12 cellular contexts compared by ENCODE assay signal in the genomic region with DNA sequence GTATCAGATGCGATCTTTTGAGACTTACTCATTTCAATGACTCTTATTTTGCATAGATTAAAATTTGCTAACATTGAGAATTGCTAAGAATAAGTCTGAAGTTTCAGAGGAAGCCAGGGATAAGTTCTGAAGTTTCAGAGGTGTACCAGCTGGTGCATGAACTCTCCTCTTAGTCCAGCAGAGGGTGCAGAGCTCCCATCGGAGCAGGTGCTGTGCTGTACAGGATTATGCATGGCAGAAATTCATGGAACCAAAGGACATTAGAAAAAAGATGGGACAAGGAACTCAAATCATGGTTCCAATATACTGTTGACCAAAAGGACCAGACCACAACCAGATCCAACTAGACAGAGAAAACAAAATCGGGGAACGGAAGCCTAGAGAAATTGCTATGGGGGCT. TPM values are rescaled to one million over a fixed set of nuclear protein-coding genes. Genes with fewer than 3 reads are reported as not detected.
DNase-seq lines count a peak whose midpoint lies in the region; ATAC-seq, FAIRE-seq and TF ChIP-seq lines count a peak whose summit lies in the region.
"Had no signal": no experiment of that assay in that cellular context is flagged by ENCODE, and none has a peak within 500 bp of the region (broad histone marks: within the 10 kb centered on the region; RNA-seq: fewer than 3 reads in every experiment).

No MANE protein-coding gene starts in this region.

- TF ChIP-seq CTCF in Loucy (conservative IDR thresholded peaks at IDR 0.05; ENCODE audit: low read length) (peak; percentile 57), K562 (IDR thresholded peaks at IDR 0.05 in 2 of 3, conservative IDR thresholded peaks at IDR 0.05 in 1 of 3; ENCODE audit: insufficient read depth in 2 of 3, low read depth in 1 of 3, low read length in 3 of 3) (peak; percentile 9 to 38 (median 35); a peak in 3 of 6 replicates), retinal pigment epithelial cell (conservative IDR thresholded peaks at IDR 0.05; ENCODE audit: low read depth, low read length) (peak; percentile 70)

- H3K9me3 ChIP-seq in Loucy (ENCODE audit: insufficient read depth, low read depth, low read length) (no peaks in the 10 kb centered on the region), K562 (replicated peaks; ENCODE audit: control insufficient read depth, insufficient read depth, low read depth, low read length) (no peaks in the 10 kb centered on the region)

- H3K27me3 ChIP-seq in Loucy (ENCODE audit: insufficient read depth, low read length, poor library complexity, severe bottlenecking) (no peaks in the 10 kb centered on the region), K562 (ENCODE audit: control insufficient read depth in 2 of 2, insufficient read depth in 2 of 2, low read length in 2 of 2) (no peaks in the 10 kb centered on the region)

- H3K9ac ChIP-seq in Loucy (ENCODE audit: low read depth, low read length, poor library complexity, severe bottlenecking): no peak overlapping the region
- no peak overlapping the region for H3K9ac ChIP-seq in K562 (ENCODE audit: insufficient read depth in 1 of 2, low read depth in 2 of 2, low read length in 2 of 2)

- no peak overlapping the region for H3K27ac ChIP-seq in K562 (ENCODE audit: extremely low read depth, low read depth, low read length)

- no peak for TF ChIP-seq POLR2A in K562 (conservative IDR thresholded peaks at IDR 0.05)

- no peak for TF ChIP-seq EP300 in K562 (IDR thresholded peaks at IDR 0.05; ENCODE audit: low read length)

- no peaks in the 10 kb centered on the region for H3K9me1 ChIP-seq in K562 (ENCODE audit: control insufficient read depth, insufficient read depth, low read length)

- POLR2A ChIA-PET in K562 (lab: Yijun Ruan, JAX): no interaction called here

- H4K20me1 ChIP-seq in Loucy (ENCODE audit: insufficient read depth, low read length, poor library complexity, severe bottlenecking) (no peaks in the 10 kb centered on the region), K562 (replicated peaks; ENCODE audit: control insufficient read depth, insufficient read depth, low read length) (no peaks in the 10 kb centered on the region)

- peak in 1 of 4 experiments; percentile 7 for DNase-seq in K562 (ENCODE audit: extremely low read depth in 1 of 4, low spot score in 3 of 4)
- DNase-seq in retinal pigment epithelial cell (ENCODE audit: low read depth): no peak
- DNase-seq in Ammon's horn (ENCODE audit: low spot score): no peak
- no peak for DNase-seq in activated effector memory CD4-positive, alpha-beta T cell treated with Interleukin-2 at 50 U/mL for 16 hours
- DNase-seq: activated CD8-positive, alpha-beta memory T cell treated with anti-CD3 and anti-CD28 coated beads, Interleukin-2, amount 10 ng/mL, durations not matched to agents 7 days and 5 days; nucleus accumbens; substantia nigra had no signal

- no TSS peak for BruUV-seq in K562 (replicated peaks; lab: Mats Ljungman, UMichigan)

- H2AFZ ChIP-seq in Loucy (ENCODE audit: low read length) (no peak overlapping the region), K562 (ENCODE audit: low read depth, low read length) (no peak overlapping the region)

- in situ Hi-C loops in K562 (cut with MboI): no loop called here

- H3K9me2 ChIP-seq in Loucy (replicated peaks; ENCODE audit: low read depth, low read length): no peaks in the 10 kb centered on the region

- H3K4me2 ChIP-seq in Loucy (ENCODE audit: low read depth, low read length, poor library complexity, severe bottlenecking) (no peak overlapping the region), K562 (ENCODE audit: insufficient read depth, low read length) (no peak overlapping the region)

- H3F3A ChIP-seq in Loucy (ENCODE audit: low read depth): no peaks in the 10 kb centered on the region

- TF ChIP-seq RAD21 in K562 (CRISPR knock-in tag; conservative IDR thresholded peaks at IDR 0.05 in 1 of 2, IDR thresholded peaks at IDR 0.05 in 1 of 2): peak in 1 of 2 experiments; percentile 19; a peak in 1 of 4 replicates

- CTCF ChIA-PET in K562 (lab: Yijun Ruan, JAX; ENCODE audit: low intra/inter-chr PET ratio): no interaction called here

- no peaks in the 10 kb centered on the region for H3K36me3 ChIP-seq in Loucy (ENCODE audit: insufficient read depth, low read length)
- H3K36me3 ChIP-seq in K562 (ENCODE audit: control insufficient read depth, insufficient read depth, low read length): no peaks in the 10 kb centered on the region

- intact Hi-C loops in K562 (cut with micrococcal nuclease): no loop called here

- H3K79me2 ChIP-seq in Loucy (ENCODE audit: insufficient read depth, low read length): no peaks in the 10 kb centered on the region
- no peaks in the 10 kb centered on the region for H3K79me2 ChIP-seq in K562 (ENCODE audit: control insufficient read depth, insufficient read depth, low read length)

- no peak for FAIRE-seq in K562 (lab: Jason Lieb, UNC)

- ATAC-seq in GM19463 (IDR thresholded peaks at IDR 0.05; ENCODE audit: unreplicated experiment) (peak; percentile 79), K562 (peak; percentile 73), HG02884 (IDR thresholded peaks at IDR 0.05; ENCODE audit: unreplicated experiment) (no peak), GM19397 (IDR thresholded peaks at IDR 0.05; ENCODE audit: unreplicated experiment) (no peak)
- ATAC-seq: activated CD8-positive, alpha-beta memory T cell treated with anti-CD3 and anti-CD28 coated beads, Interleukin-2, amount 10 ng/mL, durations not matched to agents 7 days and 5 days had no signal

- H3K4me1 ChIP-seq in Loucy (ENCODE audit: insufficient read depth, low read length, poor library complexity, severe bottlenecking) (no peaks in the 10 kb centered on the region), K562 (replicated peaks in 1 of 2; ENCODE audit: control insufficient read depth in 2 of 2, insufficient read depth in 2 of 2, low read length in 2 of 2) (no peaks in the 10 kb centered on the region)

- no peak overlapping the region for H3K4me3 ChIP-seq in Loucy (ENCODE audit: low read length, poor library complexity, severe bottlenecking)
- H3K4me3 ChIP-seq in K562: no peak overlapping the region
- H3K4me3 ChIP-seq in retinal pigment epithelial cell (ENCODE audit: low read length): no peak overlapping the region

- WGBS in K562 (ENCODE audit: insufficient coverage, low coverage, missing lambda C conversion rate): 0% methylated on average over 4 of the region's 4 CpGs

TF ChIP-seq in K562, 482 proteins besides CTCF, POLR2A, EP300 and RAD21:
- TF ChIP-seq POLR3A (IDR thresholded peaks at IDR 0.05; ENCODE audit: borderline replicate concordance, extremely low read depth, insufficient read depth, insufficient read length) (no peak), RFX1 (IDR thresholded peaks at IDR 0.05) (no peak)

RNA-seq across cellular contexts. Expression of a gene that starts 41.9 kb away (rescaled TPM):
- total RNA-seq in K562 (2011; cell fraction: chromatin; rRNA removed; ENCODE audit: low replicate concordance): not detected in 2 replicates
- total RNA-seq in K562 (2011; cell fraction: nucleolus; rRNA removed): not detected in 2 replicates
- 0.07 TPM in 1 of 2 replicates, not detected in the other for total RNA-seq in K562 (2011; cell fraction: nucleoplasm; rRNA removed)
- total RNA-seq in K562 (2014; rRNA removed) (not detected in 2 replicates), K562 (2014; rRNA removed; fragmentation: Illumina TruSeq; extraction: Trizol) (not detected in 2 replicates), K562 (2015; rRNA removed; fragmentation: Illumina TruSeq; extraction: Trizol) (not detected in 2 replicates), K562 (2021) (0.02 TPM in 1 of 2 replicates, not detected in the other)
- polyA plus RNA-seq in K562 (2011; rRNA removed) (0.01 and 0.03 TPM in 2 replicates), K562 (2014; fragmentation: Illumina TruSeq; extraction: Trizol) (not detected in 2 replicates), K562 (2014; fragmentation: Nextera tagmentation; extraction: Ambion mirVana) (not detected), K562 (2014; rRNA removed) (not detected in 2 replicates)
- 0.01 TPM in 1 of 2 replicates, not detected in the other for polyA plus RNA-seq in K562 (2011; cell fraction: cytosol; rRNA removed)
- polyA plus RNA-seq in K562 (2011; cell fraction: nucleus; rRNA removed): 0.03 and 0.11 TPM in 2 replicates
- polyA plus RNA-seq in K562 (2012): not detected in 2 replicates
- not detected in 2 replicates for polyA minus RNA-seq in K562 (2011; rRNA and poly(A)+ RNA removed)
- polyA minus RNA-seq in K562 (2011; cell fraction: cytosol; rRNA and poly(A)+ RNA removed): not detected in 2 replicates
- polyA minus RNA-seq in K562 (2011; cell fraction: nucleus; rRNA and poly(A)+ RNA removed): 0.11 TPM in 1 of 2 replicates, not detected in the other
- total RNA-seq: activated CD8-positive, alpha-beta memory T cell treated with anti-CD3 and anti-CD28 coated beads, Interleukin-2, amount 10 ng/mL, durations not matched to agents 7 days and 5 days had no signal
- polyA plus RNA-seq: esophagus had no signal

Comparison
In these comparisons a context has a peak if more than half of its experiments do, and no peak if none do; other contexts are left out.
1. ATAC-seq: peak in GM19463 (single experiment) and K562 (single experiment); none in HG02884 (single experiment) and GM19397 (single experiment).
2. Peak in every context shown above with its lines, with median percentiles within 50 percentile points of each other: CTCF ChIP-seq.